8 cellular contexts compared by ENCODE assay signal in genomic region chr18:76274470-76275289, GRCh38.
A peak's percentile ranks its signal among the peaks of the same experiment; 100 is the strongest.
DNase-seq lines count a peak whose midpoint lies in the region; ATAC-seq and TF ChIP-seq lines count a peak whose summit lies in the region.

No MANE protein-coding gene starts in this region.

- no TSS peak for BruUV-seq in Calu3 (replicated peaks; lab: Mats Ljungman, UMichigan)

- DNase-seq in Calu3 (peak; percentile 42), HEK293T (ENCODE audit: extremely low spot score) (peak; percentile 43), medulla oblongata (ENCODE audit: extremely low spot score) (peak; percentile 38)
- DNase-seq in activated CD4-positive, alpha-beta T cell treated with anti-CD3 and anti-CD28 coated beads for 1 hour = no peak
- DNase-seq in activated T-helper 2 cell treated with anti-CD3 and anti-CD28 coated beads, Interferon-gamma antibody, Interleukin-2, Interleukin-4, amounts not matched to agents 10 μg/mL and 5 μg/mL and 100 μg/mL, durations not matched to agents 14 hours and 24 hours and 36 hours (ENCODE audit: low spot score) = no peak

- peaks cover 58% of the 10 kb centered on the region for H3K27me3 Mint-ChIP-seq in Calu3 (ENCODE audit: unreplicated experiment)
- H3K27me3 Mint-ChIP-seq in activated T-helper 2 cell treated with anti-CD3 and anti-CD28 coated beads, Interferon-gamma antibody, Interleukin-2, Interleukin-4, amounts not matched to agents 10 μg/mL and 5 μg/mL and 100 μg/mL, durations not matched to agents 14 hours and 24 hours and 36 hours (ENCODE audit: low read depth) = no peaks in the 10 kb centered on the region

- ATAC-seq in HG02798 (IDR thresholded peaks at IDR 0.05; ENCODE audit: poor library complexity, unreplicated experiment) (no peak), GM18909 (IDR thresholded peaks at IDR 0.05; ENCODE audit: poor library complexity, unreplicated experiment) (no peak)

- H3K9me3 Mint-ChIP-seq in Calu3 (ENCODE audit: low read depth, unreplicated experiment) = peaks cover 5% of the 10 kb centered on the region
- H3K9me3 Mint-ChIP-seq in activated T-helper 2 cell treated with anti-CD3 and anti-CD28 coated beads, Interferon-gamma antibody, Interleukin-2, Interleukin-4, amounts not matched to agents 10 μg/mL and 5 μg/mL and 100 μg/mL, durations not matched to agents 14 hours and 24 hours and 36 hours = no peaks in the 10 kb centered on the region

- CTCF ChIA-PET in Calu3 (lab: Charles Lee) = no interaction called here
- CTCF ChIA-PET in HEK293T (lab: Yijun Ruan, JAX) = interaction anchor here (0.7 kb wide), 1 partner anchor 102 kb away, joined by 3 read pairs; no protein-coding TSS in a partner anchor

- no peak overlapping the region for H3K27ac ChIP-seq in VCaP

- intact Hi-C loops in Calu3 (cut with micrococcal nuclease; ENCODE audit: unreplicated experiment) = no loop called here
- intact Hi-C loops in activated T-helper 2 cell treated with anti-CD3 and anti-CD28 coated beads, Interferon-gamma antibody, Interleukin-2, Interleukin-4, amounts not matched to agents 10 μg/mL and 5 μg/mL and 100 μg/mL, durations not matched to agents 14 hours and 24 hours and 36 hours (cut with micrococcal nuclease) = no loop called here

- POLR2A ChIA-PET in HEK293T (lab: Yijun Ruan, JAX) = no interaction called here

- H3K27ac Mint-ChIP-seq in Calu3 (ENCODE audit: unreplicated experiment) = no peak overlapping the region
- no peak overlapping the region for H3K27ac Mint-ChIP-seq in activated T-helper 2 cell treated with anti-CD3 and anti-CD28 coated beads, Interferon-gamma antibody, Interleukin-2, Interleukin-4, amounts not matched to agents 10 μg/mL and 5 μg/mL and 100 μg/mL, durations not matched to agents 14 hours and 24 hours and 36 hours

- no peak overlapping the region for H3K4me3 Mint-ChIP-seq in Calu3 (ENCODE audit: low read depth, unreplicated experiment)
- no peak overlapping the region for H3K4me3 Mint-ChIP-seq in activated T-helper 2 cell treated with anti-CD3 and anti-CD28 coated beads, Interferon-gamma antibody, Interleukin-2, Interleukin-4, amounts not matched to agents 10 μg/mL and 5 μg/mL and 100 μg/mL, durations not matched to agents 14 hours and 24 hours and 36 hours (ENCODE audit: low read depth)

- no peak for TF ChIP-seq CTCF in Calu3 (IDR thresholded peaks at IDR 0.05; ENCODE audit: unreplicated experiment)
- TF ChIP-seq CTCF in VCaP (conservative IDR thresholded peaks at IDR 0.05) = peak; percentile 80

- no peaks in the 10 kb centered on the region for H3K4me1 Mint-ChIP-seq in Calu3 (ENCODE audit: low read depth, unreplicated experiment)
- H3K4me1 Mint-ChIP-seq in activated T-helper 2 cell treated with anti-CD3 and anti-CD28 coated beads, Interferon-gamma antibody, Interleukin-2, Interleukin-4, amounts not matched to agents 10 μg/mL and 5 μg/mL and 100 μg/mL, durations not matched to agents 14 hours and 24 hours and 36 hours (ENCODE audit: low read depth) = no peaks in the 10 kb centered on the region

- no peaks in the 10 kb centered on the region for H3K36me3 Mint-ChIP-seq in Calu3 (ENCODE audit: insufficient read depth, unreplicated experiment)
- H3K36me3 Mint-ChIP-seq in activated T-helper 2 cell treated with anti-CD3 and anti-CD28 coated beads, Interferon-gamma antibody, Interleukin-2, Interleukin-4, amounts not matched to agents 10 μg/mL and 5 μg/mL and 100 μg/mL, durations not matched to agents 14 hours and 24 hours and 36 hours (ENCODE audit: low read depth) = no peaks in the 10 kb centered on the region

TF ChIP-seq in HEK293T, 16 proteins besides CTCF, POLR2A, EP300 and RAD21:
- TF ChIP-seq ELF4 (IDR thresholded peaks at IDR 0.05) = no peak
- no peak for TF ChIP-seq BHLHE40 (IDR thresholded peaks at IDR 0.05; ENCODE audit: borderline replicate concordance)
- no peak for TF ChIP-seq PKNOX1 (IDR thresholded peaks at IDR 0.05)
- no peak for TF ChIP-seq FOXM1 (IDR thresholded peaks at IDR 0.05; ENCODE audit: borderline replicate concordance)
- no peak for TF ChIP-seq FOXK2 (IDR thresholded peaks at IDR 0.05)
- no peak for TF ChIP-seq FOXA1 (IDR thresholded peaks at IDR 0.05)
- TF ChIP-seq LEF1 (IDR thresholded peaks at IDR 0.05; ENCODE audit: borderline replicate concordance) = no peak
- no peak for TF ChIP-seq ZNF384 (IDR thresholded peaks at IDR 0.05)
- no peak for TF ChIP-seq TARDBP (IDR thresholded peaks at IDR 0.05)
- TF ChIP-seq NFRKB (IDR thresholded peaks at IDR 0.05) = no peak
- no peak for TF ChIP-seq SP1 (IDR thresholded peaks at IDR 0.05)
- TF ChIP-seq CTBP1 (IDR thresholded peaks at IDR 0.05; ENCODE audit: borderline replicate concordance) = no peak

Comparison
In these comparisons a context has a peak if more than half of its experiments do, and no peak if none do; other contexts are left out.
1. DNase-seq: peak in Calu3 (single experiment), HEK293T (single experiment) and medulla oblongata (single experiment); none in activated CD4-positive, alpha-beta T cell treated with anti-CD3 and anti-CD28 coated beads for 1 hour (single experiment) and activated T-helper 2 cell treated with anti-CD3 and anti-CD28 coated beads, Interferon-gamma antibody, Interleukin-2, Interleukin-4, amounts not matched to agents 10 μg/mL and 5 μg/mL and 100 μg/mL, durations not matched to agents 14 hours and 24 hours and 36 hours (single experiment).